Comparison of ENCODE assay signal across 1 cellular context in the genomic region with DNA sequence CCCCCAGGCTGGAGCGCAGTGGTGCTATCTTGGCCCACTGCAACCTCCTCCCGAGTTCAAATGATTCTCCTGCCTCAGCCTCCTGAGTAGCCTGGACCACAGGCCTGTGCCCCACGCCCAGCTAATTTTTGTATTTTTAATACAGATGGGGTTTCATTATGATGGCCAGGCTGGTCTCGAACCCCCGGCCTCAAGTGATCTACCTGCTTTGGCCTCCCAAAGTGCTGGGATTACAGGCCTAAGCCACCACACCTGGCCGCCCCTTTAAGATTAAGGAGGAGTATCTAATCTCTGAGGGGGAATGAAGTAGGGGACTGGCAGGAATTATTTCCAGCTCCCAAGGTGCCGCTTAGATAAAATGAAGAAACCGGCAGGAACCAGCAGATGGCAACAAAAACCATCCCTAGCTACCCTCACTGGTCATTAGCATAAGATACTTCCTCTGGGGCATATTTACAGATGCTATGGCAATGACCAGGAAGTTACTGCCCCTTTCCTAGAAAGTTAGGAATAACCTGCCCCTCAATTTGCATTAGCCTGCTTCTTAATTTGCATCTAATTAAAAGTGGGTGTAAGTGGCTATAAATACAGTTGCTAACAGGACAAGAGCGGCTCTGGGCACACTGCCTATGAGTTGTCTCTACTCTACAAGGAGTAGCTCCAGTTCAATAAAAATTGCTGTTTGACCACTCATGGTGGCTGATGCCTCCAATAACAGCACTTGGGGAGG.
TF ChIP-seq lines count a peak whose summit lies in the region.

No MANE protein-coding gene starts in this region.

TF ChIP-seq in HepG2, 621 proteins besides CTCF, POLR2A, EP300 and RAD21 (continued from another document):
- TF ChIP-seq, protein P1, sequence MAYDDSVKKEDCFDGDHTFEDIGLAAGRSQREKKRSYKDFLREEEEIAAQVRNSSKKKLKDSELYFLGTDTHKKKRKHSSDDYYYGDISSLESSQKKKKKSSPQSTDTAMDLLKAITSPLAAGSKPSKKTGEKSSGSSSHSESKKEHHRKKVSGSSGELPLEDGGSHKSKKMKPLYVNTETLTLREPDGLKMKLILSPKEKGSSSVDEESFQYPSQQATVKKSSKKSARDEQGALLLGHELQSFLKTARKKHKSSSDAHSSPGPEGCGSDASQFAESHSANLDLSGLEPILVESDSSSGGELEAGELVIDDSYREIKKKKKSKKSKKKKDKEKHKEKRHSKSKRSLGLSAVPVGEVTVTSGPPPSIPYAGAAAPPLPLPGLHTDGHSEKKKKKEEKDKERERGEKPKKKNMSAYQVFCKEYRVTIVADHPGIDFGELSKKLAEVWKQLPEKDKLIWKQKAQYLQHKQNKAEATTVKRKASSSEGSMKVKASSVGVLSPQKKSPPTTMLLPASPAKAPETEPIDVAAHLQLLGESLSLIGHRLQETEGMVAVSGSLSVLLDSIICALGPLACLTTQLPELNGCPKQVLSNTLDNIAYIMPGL (CRISPR knock-in tag; IDR thresholded peaks at IDR 0.05; ENCODE audit: borderline replicate concordance in 1 of 2, low read depth in 1 of 2), result 0 out of 4 replicates have a peak, but pooled peaks of 1 of the 2 experiments have one; percentile 29
- peak; percentile 78 for TF ChIP-seq ELF3 (CRISPR knock-in tag; IDR thresholded peaks at IDR 0.05)
- TF ChIP-seq, protein P2, sequence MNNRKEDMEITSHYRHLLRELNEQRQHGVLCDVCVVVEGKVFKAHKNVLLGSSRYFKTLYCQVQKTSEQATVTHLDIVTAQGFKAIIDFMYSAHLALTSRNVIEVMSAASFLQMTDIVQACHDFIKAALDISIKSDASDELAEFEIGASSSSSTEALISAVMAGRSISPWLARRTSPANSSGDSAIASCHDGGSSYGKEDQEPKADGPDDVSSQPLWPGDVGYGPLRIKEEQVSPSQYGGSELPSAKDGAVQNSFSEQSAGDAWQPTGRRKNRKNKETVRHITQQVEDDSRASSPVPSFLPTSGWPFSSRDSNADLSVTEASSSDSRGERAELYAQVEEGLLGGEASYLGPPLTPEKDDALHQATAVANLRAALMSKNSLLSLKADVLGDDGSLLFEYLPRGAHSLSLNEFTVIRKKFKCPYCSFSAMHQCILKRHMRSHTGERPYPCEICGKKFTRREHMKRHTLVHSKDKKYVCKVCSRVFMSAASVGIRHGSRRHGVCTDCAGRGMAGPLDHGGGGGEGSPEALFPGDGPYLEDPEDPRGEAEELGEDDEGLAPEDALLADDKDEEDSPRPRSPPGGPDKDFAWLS (CRISPR knock-in tag; IDR thresholded peaks at IDR 0.05; ENCODE audit: borderline replicate concordance), result no peak
